In the genomic region with DNA sequence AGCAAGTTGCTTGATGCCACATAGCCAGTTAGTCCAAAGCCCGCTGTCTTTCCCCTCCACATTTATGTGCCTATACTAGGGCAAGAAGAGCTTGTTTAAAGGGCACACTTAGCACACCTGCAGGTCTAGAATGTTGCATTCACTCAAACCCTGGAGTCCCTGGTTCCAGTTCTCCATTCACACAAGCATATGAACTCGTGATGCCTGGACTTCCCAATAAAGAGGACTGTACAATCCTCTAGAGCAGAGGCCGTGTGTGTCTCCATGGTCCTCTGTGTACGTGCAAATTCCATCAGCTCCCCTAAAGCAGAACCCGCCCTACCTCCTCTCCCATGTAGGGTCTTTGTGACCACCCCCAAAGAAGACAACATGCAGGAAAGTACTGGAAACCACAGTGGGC, we compare ENCODE assay signal across 23 cellular contexts.
"Had no signal": no experiment of that assay in that cellular context is flagged by ENCODE, and none has a peak within 500 bp of the region (broad histone marks: within the 10 kb centered on the region; RNA-seq: fewer than 3 reads in every experiment).

No MANE protein-coding gene starts in this region.

- H3K27ac ChIP-seq: ascending aorta, breast epithelium, cardiac muscle cell, colonic mucosa, esophagus muscularis mucosa had no signal

- H3K9me3 ChIP-seq: ascending aorta, breast epithelium, colonic mucosa, esophagus muscularis mucosa had no signal

- H3K36me3 ChIP-seq: ascending aorta, breast epithelium, cardiac muscle cell, colonic mucosa, esophagus muscularis mucosa had no signal

- H3K27me3 ChIP-seq: ascending aorta, breast epithelium, cardiac muscle cell, colonic mucosa, esophagus muscularis mucosa had no signal

- DNase-seq: activated CD4-positive, alpha-beta memory T cell treated with anti-CD3 and anti-CD28 coated beads, Interleukin-2, amount 10 ng/mL, durations not matched to agents 7 days and 5 days; activated CD4-positive, alpha-beta T cell treated with anti-CD3 and anti-CD28 coated beads for 1 hour; activated CD4-positive, alpha-beta T cell treated with anti-CD3 and anti-CD28 coated beads for 4 hours; activated CD4-positive, alpha-beta T cell treated with anti-CD3 and anti-CD28 coated beads, Interleukin-2, amount 10 ng/mL, durations not matched to agents 7 days and 5 days; activated CD4-positive, alpha-beta T cell treated with anti-CD3 and anti-CD28 coated beads, Interleukin-2, amount 50 U/mL, for 4 hours; activated CD8-positive, alpha-beta memory T cell treated with anti-CD3 and anti-CD28 coated beads, Interleukin-2, amount 50 U/mL, for 48 hours; activated gamma-delta T cell; activated naive CD4-positive, alpha-beta T cell; activated naive CD4-positive, alpha-beta T cell treated with anti-CD3 and anti-CD28 coated beads, Interleukin-2, amount 10 ng/mL, durations not matched to agents 7 days and 5 days; activated naive CD8-positive, alpha-beta T cell treated with anti-CD3 and anti-CD28 coated beads, Interleukin-2, amount 10 ng/mL, durations not matched to agents 7 days and 5 days; activated T-cell treated with anti-CD3 and anti-CD28 coated beads for 4 hours; activated T-cell treated with anti-CD3 and anti-CD28 coated beads, Interleukin-2, amount 50 U/mL, for 72 hours; central memory CD4-positive, alpha-beta T cell; colonic mucosa; effector memory CD4-positive, alpha-beta T cell; endodermal cell; erythroblast; T-helper 2 cell had no signal

- FAIRE-seq: frontal cortex had no signal

- H3K4me3 ChIP-seq: ascending aorta, breast epithelium, cardiac muscle cell, colonic mucosa, esophagus muscularis mucosa had no signal
